In genomic region chr20:63648895-63649589, GRCh38 we compare ENCODE assay signal across 17 cellular contexts. TPM values are rescaled to one million over a fixed set of nuclear protein-coding genes. Genes with fewer than 3 reads are reported as not detected.
DNase-seq lines count a peak whose midpoint lies in the region; TF ChIP-seq lines count a peak whose summit lies in the region.
"Had no signal": no experiment of that assay in that cellular context is flagged by ENCODE, and none has a peak within 500 bp of the region (broad histone marks: within the 10 kb centered on the region; RNA-seq: fewer than 3 reads in every experiment).

No MANE protein-coding gene starts in this region.

- H3K18ac ChIP-seq in trophoblast cell (ENCODE audit: low read length): no peak overlapping the region

- WGBS in trophoblast cell (ENCODE audit: extremely low coverage, insufficient coverage, insufficient read length): no CpG with 5 or more reads among the region's 11 CpGs

- H2AFZ ChIP-seq in trophoblast cell (ENCODE audit: insufficient read depth, low read length, poor library complexity): no peak overlapping the region

- peak overlapping the region; percentile 9 for H3K4me3 ChIP-seq in trophoblast cell (ENCODE audit: low read depth, low read length)

- H4K91ac ChIP-seq in trophoblast cell (ENCODE audit: low read depth, low read length): no peak overlapping the region

- intact Hi-C loops in activated T-helper 1 cell treated with anti-CD3 and anti-CD28 coated beads, Interleukin-12 subunit alpha, Interleukin-12 subunit beta, Interleukin-2, Interleukin-4 antibody, amounts not matched to agents 30 ng/mL and 10 ng/mL and 1 ng/mL, durations not matched to agents 14 hours and 24 hours and 36 hours (cut with micrococcal nuclease): no loop called here

- H2BK12ac ChIP-seq in trophoblast cell (ENCODE audit: low read length): no peak overlapping the region

- peaks cover 14 to 18% of the 10 kb centered on the region in 2 experiments for H3K4me1 ChIP-seq in trophoblast cell (ENCODE audit: control insufficient read depth in 1 of 2, insufficient read depth in 2 of 2, low read length in 2 of 2)

- H2BK5ac ChIP-seq in trophoblast cell (ENCODE audit: low read depth, low read length, poor library complexity): no peak overlapping the region

- H3K36me3 ChIP-seq in trophoblast cell (ENCODE audit: control insufficient read depth in 1 of 2, insufficient read depth in 2 of 2, low read length in 2 of 2): no peaks in the 10 kb centered on the region

- no peak for TF ChIP-seq CTCF in VCaP (conservative IDR thresholded peaks at IDR 0.05)

- H4K12ac ChIP-seq in trophoblast cell (ENCODE audit: low read depth, low read length): no peak overlapping the region

- H3K79me1 ChIP-seq in trophoblast cell (ENCODE audit: low read length): no peaks in the 10 kb centered on the region

- H3K4me2 ChIP-seq in trophoblast cell (ENCODE audit: low read length): no peak overlapping the region
- H3K4me2 ChIP-seq: SK-N-SH had no signal

- H2AK5ac ChIP-seq in trophoblast cell (ENCODE audit: low read length): no peak overlapping the region

- no peak overlapping the region for H3K23ac ChIP-seq in trophoblast cell (ENCODE audit: low read length)

- DNase-seq in COR-L47 (lab: John Stamatoyannopoulos, UW) (peak; percentile 25), NCI-H146 (lab: John Stamatoyannopoulos, UW) (peak; percentile 86), trophoblast cell (no peak), NCI-H82 (lab: John Stamatoyannopoulos, UW) (no peak), HuH-7 (ENCODE audit: low spot score) (no peak)
- DNase-seq in activated T-helper 1 cell treated with anti-CD3 and anti-CD28 coated beads, Interleukin-12 subunit alpha, Interleukin-12 subunit beta, Interleukin-2, Interleukin-4 antibody, amounts not matched to agents 30 ng/mL and 10 ng/mL and 1 ng/mL, durations not matched to agents 14 hours and 24 hours and 36 hours (ENCODE audit: low spot score): no peak
- DNase-seq: BE2C, EL, Karpas-422, MM.1S, NCI-H1105, NCI-H2029 treated with DMSO at 0.1 percent for 48 hours, NCI-H2171 treated with DMSO at 0.1 percent for 48 hours, SHP77, SK-N-SH had no signal

- no peaks in the 10 kb centered on the region for H3K79me2 ChIP-seq in trophoblast cell (ENCODE audit: control insufficient read depth, insufficient read depth, low read length, poor library complexity)

- no peaks in the 10 kb centered on the region for H3K36me3 Mint-ChIP-seq in activated T-helper 1 cell treated with anti-CD3 and anti-CD28 coated beads, Interleukin-12 subunit alpha, Interleukin-12 subunit beta, Interleukin-2, Interleukin-4 antibody, amounts not matched to agents 30 ng/mL and 10 ng/mL and 1 ng/mL, durations not matched to agents 14 hours and 24 hours and 36 hours (ENCODE audit: low read depth)

- no peaks in the 10 kb centered on the region for H3K9me3 Mint-ChIP-seq in activated T-helper 1 cell treated with anti-CD3 and anti-CD28 coated beads, Interleukin-12 subunit alpha, Interleukin-12 subunit beta, Interleukin-2, Interleukin-4 antibody, amounts not matched to agents 30 ng/mL and 10 ng/mL and 1 ng/mL, durations not matched to agents 14 hours and 24 hours and 36 hours

- no peak overlapping the region for H3K14ac ChIP-seq in trophoblast cell (ENCODE audit: low read length)

- H3K9ac ChIP-seq in trophoblast cell (ENCODE audit: low read length): no peak overlapping the region
- H3K9ac ChIP-seq: SK-N-SH had no signal

- H3K27ac ChIP-seq in VCaP: peak overlapping the region; percentile 22
- H3K27ac ChIP-seq in trophoblast cell (ENCODE audit: low read depth, low read length): no peak overlapping the region

- peaks cover 12% of the 10 kb centered on the region for H3K27me3 Mint-ChIP-seq in activated T-helper 1 cell treated with anti-CD3 and anti-CD28 coated beads, Interleukin-12 subunit alpha, Interleukin-12 subunit beta, Interleukin-2, Interleukin-4 antibody, amounts not matched to agents 30 ng/mL and 10 ng/mL and 1 ng/mL, durations not matched to agents 14 hours and 24 hours and 36 hours (ENCODE audit: insufficient read depth)

- no peaks in the 10 kb centered on the region for H3K9me3 ChIP-seq in trophoblast cell (ENCODE audit: insufficient read depth, low read depth, low read length)
- H3K9me3 ChIP-seq: BE2C, SK-N-SH had no signal

- peaks cover 9% of the 10 kb centered on the region for H3K4me1 Mint-ChIP-seq in activated T-helper 1 cell treated with anti-CD3 and anti-CD28 coated beads, Interleukin-12 subunit alpha, Interleukin-12 subunit beta, Interleukin-2, Interleukin-4 antibody, amounts not matched to agents 30 ng/mL and 10 ng/mL and 1 ng/mL, durations not matched to agents 14 hours and 24 hours and 36 hours (ENCODE audit: low read depth)

- no peak overlapping the region for H2BK120ac ChIP-seq in trophoblast cell (ENCODE audit: insufficient read depth, low read length, poor library complexity)

- no peak overlapping the region for H4K8ac ChIP-seq in trophoblast cell (ENCODE audit: low read depth, low read length)

- H3K4me3 Mint-ChIP-seq in activated T-helper 1 cell treated with anti-CD3 and anti-CD28 coated beads, Interleukin-12 subunit alpha, Interleukin-12 subunit beta, Interleukin-2, Interleukin-4 antibody, amounts not matched to agents 30 ng/mL and 10 ng/mL and 1 ng/mL, durations not matched to agents 14 hours and 24 hours and 36 hours: no peak overlapping the region

- no peak overlapping the region for H3K4ac ChIP-seq in trophoblast cell (ENCODE audit: low read depth, low read length)

- H3K27ac Mint-ChIP-seq in activated T-helper 1 cell treated with anti-CD3 and anti-CD28 coated beads, Interleukin-12 subunit alpha, Interleukin-12 subunit beta, Interleukin-2, Interleukin-4 antibody, amounts not matched to agents 30 ng/mL and 10 ng/mL and 1 ng/mL, durations not matched to agents 14 hours and 24 hours and 36 hours: no peak overlapping the region

- H3K27me3 ChIP-seq in trophoblast cell (ENCODE audit: insufficient read depth, low read length): peaks cover 11% of the 10 kb centered on the region
- H3K27me3 ChIP-seq: BE2C had no signal

RNA-seq across cellular contexts. Expression of gene STMN3, which starts 4.2 kb away (rescaled TPM):
- 3.6 and 3.8 TPM in 2 replicates for polyA plus RNA-seq in trophoblast cell (2013)
- total RNA-seq in activated T-helper 1 cell treated with anti-CD3 and anti-CD28 coated beads, Interleukin-12 subunit alpha, Interleukin-12 subunit beta, Interleukin-2, Interleukin-4 antibody, amounts not matched to agents 30 ng/mL and 10 ng/mL and 1 ng/mL, durations not matched to agents 14 hours and 24 hours and 36 hours: 5.3 and 5.5 TPM in 2 replicates

RNA-seq across cellular contexts. Expression of gene RTEL1, which starts 9.1 kb away (rescaled TPM):
- polyA plus RNA-seq in trophoblast cell (2013): 9.9 and 10.1 TPM in 2 replicates
- total RNA-seq in activated T-helper 1 cell treated with anti-CD3 and anti-CD28 coated beads, Interleukin-12 subunit alpha, Interleukin-12 subunit beta, Interleukin-2, Interleukin-4 antibody, amounts not matched to agents 30 ng/mL and 10 ng/mL and 1 ng/mL, durations not matched to agents 14 hours and 24 hours and 36 hours: 54.4 and 55.5 TPM in 2 replicates

RNA-seq across cellular contexts. Expression of gene GMEB2, which starts 22.1 kb away (rescaled TPM):
- polyA plus RNA-seq in trophoblast cell (2013): 12.3 and 13.4 TPM in 2 replicates
- 13.4 and 13.7 TPM in 2 replicates for total RNA-seq in activated T-helper 1 cell treated with anti-CD3 and anti-CD28 coated beads, Interleukin-12 subunit alpha, Interleukin-12 subunit beta, Interleukin-2, Interleukin-4 antibody, amounts not matched to agents 30 ng/mL and 10 ng/mL and 1 ng/mL, durations not matched to agents 14 hours and 24 hours and 36 hours

RNA-seq across cellular contexts. Expression of gene TNFRSF6B, which starts 47.4 kb away (rescaled TPM):
- polyA plus RNA-seq in trophoblast cell (2013): 0.73 and 0.85 TPM in 2 replicates
- total RNA-seq in activated T-helper 1 cell treated with anti-CD3 and anti-CD28 coated beads, Interleukin-12 subunit alpha, Interleukin-12 subunit beta, Interleukin-2, Interleukin-4 antibody, amounts not matched to agents 30 ng/mL and 10 ng/mL and 1 ng/mL, durations not matched to agents 14 hours and 24 hours and 36 hours: not detected in 2 replicates
- total RNA-seq: T-helper 1 cell treated with Interleukin-12 subunit alpha and Interleukin-12 subunit beta and Interleukin-4 antibody, amounts not matched to agents 30 ng/mL and 1 ng/mL, for 36 hours had no signal

RNA-seq across cellular contexts. Expression of gene ARFRP1, which starts 58.7 kb away (rescaled TPM):
- polyA plus RNA-seq in trophoblast cell (2013): 8.2 and 8.3 TPM in 2 replicates
- 71.8 and 73.5 TPM in 2 replicates for total RNA-seq in activated T-helper 1 cell treated with anti-CD3 and anti-CD28 coated beads, Interleukin-12 subunit alpha, Interleukin-12 subunit beta, Interleukin-2, Interleukin-4 antibody, amounts not matched to agents 30 ng/mL and 10 ng/mL and 1 ng/mL, durations not matched to agents 14 hours and 24 hours and 36 hours

Comparison
In these comparisons a context has a peak if more than half of its experiments do, and no peak if none do; other contexts are left out.
1. DNase-seq: peak in COR-L47 (single experiment) and NCI-H146 (single experiment); none in trophoblast cell (0 of 2), NCI-H82 (single experiment), activated T-helper 1 cell treated with anti-CD3 and anti-CD28 coated beads, Interleukin-12 subunit alpha, Interleukin-12 subunit beta, Interleukin-2, Interleukin-4 antibody, amounts not matched to agents 30 ng/mL and 10 ng/mL and 1 ng/mL, durations not matched to agents 14 hours and 24 hours and 36 hours (single experiment) and HuH-7 (single experiment).